In the genomic region with DNA sequence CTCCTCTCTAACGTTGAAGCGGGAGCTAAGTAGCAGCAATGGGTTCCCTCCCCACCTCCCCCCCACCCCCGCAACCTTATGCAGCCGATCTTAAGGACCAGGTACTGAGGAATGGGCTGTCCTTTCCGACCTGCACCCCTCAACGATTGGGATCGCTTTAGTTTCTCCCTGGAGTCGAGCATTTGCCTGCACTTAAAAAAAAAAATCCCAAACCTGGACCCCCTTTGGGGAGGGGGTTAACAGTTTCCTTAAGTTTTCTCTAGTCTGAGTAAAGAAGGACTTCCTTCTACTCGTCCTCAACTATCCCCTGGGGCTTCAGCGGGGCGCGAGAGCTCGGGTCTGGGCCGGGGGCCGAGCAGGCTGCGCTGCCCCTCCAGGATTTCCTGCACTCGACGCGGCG, we compare ENCODE assay signal across 9 cellular contexts. TPM values are rescaled to one million over a fixed set of nuclear protein-coding genes. Genes with fewer than 3 reads are reported as not detected.
A peak's percentile ranks its signal among the peaks of the same experiment; 100 is the strongest.
DNase-seq lines count a peak whose midpoint lies in the region; ATAC-seq and TF ChIP-seq lines count a peak whose summit lies in the region.
"Had no signal": no experiment of that assay in that cellular context is flagged by ENCODE, and none has a peak within 500 bp of the region (broad histone marks: within the 10 kb centered on the region; RNA-seq: fewer than 3 reads in every experiment).

No MANE protein-coding gene starts in this region.

- H3K27ac ChIP-seq in BLaER1 = peak overlapping the region; percentile 71
- no peak overlapping the region for H3K27ac ChIP-seq in neural progenitor cell

- H3K36me3 ChIP-seq in BLaER1 = no peaks in the 10 kb centered on the region
- no peaks in the 10 kb centered on the region for H3K36me3 ChIP-seq in neural progenitor cell

- peaks cover 3% of the 10 kb centered on the region; the same call in 1 of the 2 replicates for H3K9me3 ChIP-seq in BLaER1
- no peaks in the 10 kb centered on the region for H3K9me3 ChIP-seq in neural progenitor cell (ENCODE audit: low read depth)

- H3K36me3 Mint-ChIP-seq in neural progenitor cell = no peaks in the 10 kb centered on the region

- peaks cover 88% of the 10 kb centered on the region for H3K4me1 ChIP-seq in BLaER1
- peaks cover 16% of the 10 kb centered on the region for H3K4me1 ChIP-seq in neural progenitor cell

- DNase-seq in cardiac fibroblast (ENCODE audit: low read depth in 2 of 2) (no peak), neural progenitor cell (ENCODE audit: low spot score) (no peak), cortex of kidney (lab: John Stamatoyannopoulos, UW) (no peak), ecto neural progenitor cell (ENCODE audit: low spot score) (no peak)
- DNase-seq in stimulated activated naive CD4-positive, alpha-beta T cell treated with Interleukin-2 at 50 U/mL for 16 hours (lab: John Stamatoyannopoulos, UW) = no peak
- DNase-seq: activated effector memory CD4-positive, alpha-beta T cell treated with Interleukin-2 at 50 U/mL for 16 hours had no signal

- H3K27ac Mint-ChIP-seq in neural progenitor cell = no peak overlapping the region

- peaks cover 73% of the 10 kb centered on the region for H3F3A ChIP-seq in neural progenitor cell (ENCODE audit: low read depth)

- H2AFZ ChIP-seq in neural progenitor cell (replicated peaks) = peak overlapping the region; percentile 35

- peak overlapping the region; percentile 44 for H3K4me3 Mint-ChIP-seq in neural progenitor cell

- peak overlapping the region; percentile 53 for H3K4me3 ChIP-seq in BLaER1
- peak overlapping the region; percentile 15 to 41 for H3K4me3 ChIP-seq in cardiac fibroblast (replicated peaks in 1 of 2; ENCODE audit: low read depth in 2 of 2, low read length in 2 of 2)
- peak overlapping the region; percentile 44 for H3K4me3 ChIP-seq in neural progenitor cell

- ATAC-seq in HG03460 (IDR thresholded peaks at IDR 0.05; ENCODE audit: unreplicated experiment) = peak; percentile 3
- ATAC-seq in GM21447 (IDR thresholded peaks at IDR 0.05; ENCODE audit: unreplicated experiment) = no peak

- H3K27me3 Mint-ChIP-seq in neural progenitor cell (ENCODE audit: insufficient read depth, low read depth) = peaks cover 33% of the 10 kb centered on the region

- H3K9ac ChIP-seq in BLaER1 (peak overlapping the region; percentile 53; the same call in 1 of the 2 replicates), neural progenitor cell (no peak overlapping the region)

- H3K4me2 ChIP-seq in BLaER1 (peak overlapping the region; percentile 68), neural progenitor cell (peak overlapping the region; percentile 85)

- H3K79me2 ChIP-seq in neural progenitor cell (ENCODE audit: low read depth) = no peaks in the 10 kb centered on the region

- TF ChIP-seq CTCF in cardiac fibroblast (IDR thresholded peaks at IDR 0.05; ENCODE audit: low read depth, low read length) = no peak
- TF ChIP-seq CTCF in neural progenitor cell (IDR thresholded peaks at IDR 0.05) = no peak

- H4K20me1 ChIP-seq in BLaER1 (no peaks in the 10 kb centered on the region), neural progenitor cell (ENCODE audit: low read depth) (no peaks in the 10 kb centered on the region)

- peaks cover 45% of the 10 kb centered on the region for H3K27me3 ChIP-seq in BLaER1
- H3K27me3 ChIP-seq in neural progenitor cell = peaks cover 58% of the 10 kb centered on the region

- H3K9me3 Mint-ChIP-seq in neural progenitor cell = no peaks in the 10 kb centered on the region

- peaks cover 78% of the 10 kb centered on the region for H3K4me1 Mint-ChIP-seq in neural progenitor cell

RNA-seq across cellular contexts. Expression of gene BCORL1, which starts 25.7 kb away (rescaled TPM):
- total RNA-seq in neural progenitor cell (ENCODE audit: low replicate concordance) = 5.1 and 6.5 TPM in 2 replicates

RNA-seq across cellular contexts. Expression of gene UTP14A, which starts 50.8 kb away (rescaled TPM):
- total RNA-seq in neural progenitor cell (ENCODE audit: low replicate concordance) = 8.3 and 10.9 TPM in 2 replicates
